In the genomic region with DNA sequence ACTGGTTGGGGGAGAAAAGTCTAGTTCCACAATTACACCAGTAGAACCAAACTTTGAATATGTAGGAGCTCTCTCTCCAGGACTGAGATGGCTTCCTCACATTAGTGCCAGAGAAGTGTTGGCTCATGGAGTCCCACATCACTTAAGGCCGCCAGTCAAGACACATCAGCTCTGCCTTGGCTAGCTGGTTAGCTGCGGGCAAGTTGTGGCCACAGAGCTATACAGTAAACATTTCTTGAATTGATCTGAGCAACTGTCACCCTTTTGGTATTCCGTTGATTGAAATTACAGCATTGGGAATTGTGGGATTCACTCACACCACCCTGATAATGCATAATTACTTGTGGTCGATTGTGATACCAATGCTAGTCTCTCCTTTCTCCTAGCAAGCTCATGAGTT, we compare ENCODE assay signal across 31 cellular contexts.
"Had no signal": no experiment of that assay in that cellular context is flagged by ENCODE, and none has a peak within 500 bp of the region (broad histone marks: within the 10 kb centered on the region; RNA-seq: fewer than 3 reads in every experiment).

No MANE protein-coding gene starts in this region.

- ATAC-seq: activated naive CD4-positive, alpha-beta T cell treated with anti-CD3 and anti-CD28 coated beads, Interleukin-2, amount 50 U/mL, for 72 hours; activated T-cell treated with anti-CD3 and anti-CD28 coated beads, Interleukin-2, amount 50 U/mL, for 72 hours; body of pancreas; effector memory CD8-positive, alpha-beta T cell; gastroesophageal sphincter; heart right ventricle; T-helper 17 cell; WTC11 had no signal

- DNase-seq: activated CD4-positive, alpha-beta memory T cell treated with anti-CD3 and anti-CD28 coated beads, Interleukin-2, amount 10 ng/mL, durations not matched to agents 7 days and 5 days; activated CD4-positive, alpha-beta T cell treated with anti-CD3 and anti-CD28 coated beads for 1 hour; activated CD4-positive, alpha-beta T cell treated with anti-CD3 and anti-CD28 coated beads for 4 hours; activated CD4-positive, alpha-beta T cell treated with anti-CD3 and anti-CD28 coated beads, Interleukin-2, amount 10 ng/mL, durations not matched to agents 7 days and 5 days; activated CD4-positive, alpha-beta T cell treated with anti-CD3 and anti-CD28 coated beads, Interleukin-2, amount 50 U/mL, for 4 hours; activated CD8-positive, alpha-beta memory T cell treated with anti-CD3 and anti-CD28 coated beads, Interleukin-2, amount 50 U/mL, for 48 hours; activated gamma-delta T cell; activated naive CD4-positive, alpha-beta T cell; activated naive CD4-positive, alpha-beta T cell treated with anti-CD3 and anti-CD28 coated beads, Interleukin-2, amount 10 ng/mL, durations not matched to agents 7 days and 5 days; activated naive CD8-positive, alpha-beta T cell treated with anti-CD3 and anti-CD28 coated beads, Interleukin-2, amount 10 ng/mL, durations not matched to agents 7 days and 5 days; activated T-cell treated with anti-CD3 and anti-CD28 coated beads for 4 hours; activated T-cell treated with anti-CD3 and anti-CD28 coated beads, Interleukin-2, amount 50 U/mL, for 24 hours; activated T-cell treated with anti-CD3 and anti-CD28 coated beads, Interleukin-2, amount 50 U/mL, for 72 hours; body of pancreas; caudate nucleus; cortex of kidney; dermis blood vessel endothelial cell; effector CD4-positive, alpha-beta T cell; effector memory CD8-positive, alpha-beta T cell; erythroblast; foreskin melanocyte; heart right ventricle; T-helper 1 cell; T-helper 17 cell had no signal

- H3K4me3 ChIP-seq: ascending aorta, body of pancreas, esophagus muscularis mucosa, gastroesophageal sphincter, heart right ventricle had no signal

- H3K27me3 ChIP-seq: ascending aorta, body of pancreas, esophagus muscularis mucosa, gastroesophageal sphincter, heart right ventricle had no signal

- H3K27ac ChIP-seq: ascending aorta, body of pancreas, esophagus muscularis mucosa, gastroesophageal sphincter, heart right ventricle, VCaP had no signal

- H3K27ac Mint-ChIP-seq: activated CD4-positive, alpha-beta memory T cell treated with anti-CD3 and anti-CD28 coated beads, Interleukin-2, amount 10 ng/mL, durations not matched to agents 7 days and 5 days; activated CD4-positive, alpha-beta T cell treated with anti-CD3 and anti-CD28 coated beads, Interleukin-2, amount 10 ng/mL, durations not matched to agents 7 days and 5 days; activated naive CD4-positive, alpha-beta T cell treated with anti-CD3 and anti-CD28 coated beads, Interleukin-2, amount 10 ng/mL, durations not matched to agents 7 days and 5 days; activated naive CD4-positive, alpha-beta T cell treated with anti-CD3 and anti-CD28 coated beads, Interleukin-2, amount 50 U/mL, for 72 hours; activated naive CD8-positive, alpha-beta T cell treated with anti-CD3 and anti-CD28 coated beads, Interleukin-2, amount 10 ng/mL, durations not matched to agents 7 days and 5 days; activated T-cell treated with anti-CD3 and anti-CD28 coated beads, Interleukin-2, amount 50 U/mL, for 24 hours; activated T-cell treated with anti-CD3 and anti-CD28 coated beads, Interleukin-2, amount 50 U/mL, for 72 hours; effector memory CD8-positive, alpha-beta T cell; T-helper 17 cell; T-helper 2 cell treated with Interferon-gamma antibody and Interleukin-4, amounts not matched to agents 5 μg/mL and 100 μg/mL, for 36 hours; WTC11 had no signal

- H3K9me3 ChIP-seq: ascending aorta, body of pancreas, esophagus muscularis mucosa, gastroesophageal sphincter, heart right ventricle had no signal

- H3K36me3 Mint-ChIP-seq: activated naive CD4-positive, alpha-beta T cell treated with anti-CD3 and anti-CD28 coated beads, Interleukin-2, amount 10 ng/mL, durations not matched to agents 7 days and 5 days; activated naive CD4-positive, alpha-beta T cell treated with anti-CD3 and anti-CD28 coated beads, Interleukin-2, amount 50 U/mL, for 72 hours; activated naive CD8-positive, alpha-beta T cell treated with anti-CD3 and anti-CD28 coated beads, Interleukin-2, amount 10 ng/mL, durations not matched to agents 7 days and 5 days; WTC11 had no signal

- H3K4me1 ChIP-seq: body of pancreas, gastroesophageal sphincter had no signal

- H3K36me3 ChIP-seq: ascending aorta, esophagus muscularis mucosa, gastroesophageal sphincter, heart right ventricle had no signal

- H3K4me3 Mint-ChIP-seq: activated CD4-positive, alpha-beta memory T cell treated with anti-CD3 and anti-CD28 coated beads, Interleukin-2, amount 10 ng/mL, durations not matched to agents 7 days and 5 days; activated CD4-positive, alpha-beta T cell treated with anti-CD3 and anti-CD28 coated beads, Interleukin-2, amount 10 ng/mL, durations not matched to agents 7 days and 5 days; activated naive CD4-positive, alpha-beta T cell treated with anti-CD3 and anti-CD28 coated beads, Interleukin-2, amount 10 ng/mL, durations not matched to agents 7 days and 5 days; activated naive CD8-positive, alpha-beta T cell treated with anti-CD3 and anti-CD28 coated beads, Interleukin-2, amount 10 ng/mL, durations not matched to agents 7 days and 5 days; activated T-cell treated with anti-CD3 and anti-CD28 coated beads, Interleukin-2, amount 50 U/mL, for 24 hours; activated T-cell treated with anti-CD3 and anti-CD28 coated beads, Interleukin-2, amount 50 U/mL, for 72 hours; effector memory CD8-positive, alpha-beta T cell; T-helper 17 cell; T-helper 2 cell treated with Interferon-gamma antibody and Interleukin-4, amounts not matched to agents 5 μg/mL and 100 μg/mL, for 36 hours; WTC11 had no signal

- H3K9me3 Mint-ChIP-seq: activated CD4-positive, alpha-beta memory T cell treated with anti-CD3 and anti-CD28 coated beads, Interleukin-2, amount 10 ng/mL, durations not matched to agents 7 days and 5 days; activated CD4-positive, alpha-beta T cell treated with anti-CD3 and anti-CD28 coated beads, Interleukin-2, amount 10 ng/mL, durations not matched to agents 7 days and 5 days; activated naive CD4-positive, alpha-beta T cell treated with anti-CD3 and anti-CD28 coated beads, Interleukin-2, amount 10 ng/mL, durations not matched to agents 7 days and 5 days; activated naive CD8-positive, alpha-beta T cell treated with anti-CD3 and anti-CD28 coated beads, Interleukin-2, amount 10 ng/mL, durations not matched to agents 7 days and 5 days; activated T-cell treated with anti-CD3 and anti-CD28 coated beads, Interleukin-2, amount 50 U/mL, for 24 hours; activated T-cell treated with anti-CD3 and anti-CD28 coated beads, Interleukin-2, amount 50 U/mL, for 72 hours; effector memory CD8-positive, alpha-beta T cell; T-helper 2 cell treated with Interferon-gamma antibody and Interleukin-4, amounts not matched to agents 5 μg/mL and 100 μg/mL, for 36 hours; WTC11 had no signal

- H3K4me1 Mint-ChIP-seq: activated CD4-positive, alpha-beta memory T cell treated with anti-CD3 and anti-CD28 coated beads, Interleukin-2, amount 10 ng/mL, durations not matched to agents 7 days and 5 days; activated CD4-positive, alpha-beta T cell treated with anti-CD3 and anti-CD28 coated beads, Interleukin-2, amount 10 ng/mL, durations not matched to agents 7 days and 5 days; activated naive CD4-positive, alpha-beta T cell treated with anti-CD3 and anti-CD28 coated beads, Interleukin-2, amount 10 ng/mL, durations not matched to agents 7 days and 5 days; activated naive CD8-positive, alpha-beta T cell treated with anti-CD3 and anti-CD28 coated beads, Interleukin-2, amount 10 ng/mL, durations not matched to agents 7 days and 5 days; T-helper 17 cell had no signal
